In the genomic region with DNA sequence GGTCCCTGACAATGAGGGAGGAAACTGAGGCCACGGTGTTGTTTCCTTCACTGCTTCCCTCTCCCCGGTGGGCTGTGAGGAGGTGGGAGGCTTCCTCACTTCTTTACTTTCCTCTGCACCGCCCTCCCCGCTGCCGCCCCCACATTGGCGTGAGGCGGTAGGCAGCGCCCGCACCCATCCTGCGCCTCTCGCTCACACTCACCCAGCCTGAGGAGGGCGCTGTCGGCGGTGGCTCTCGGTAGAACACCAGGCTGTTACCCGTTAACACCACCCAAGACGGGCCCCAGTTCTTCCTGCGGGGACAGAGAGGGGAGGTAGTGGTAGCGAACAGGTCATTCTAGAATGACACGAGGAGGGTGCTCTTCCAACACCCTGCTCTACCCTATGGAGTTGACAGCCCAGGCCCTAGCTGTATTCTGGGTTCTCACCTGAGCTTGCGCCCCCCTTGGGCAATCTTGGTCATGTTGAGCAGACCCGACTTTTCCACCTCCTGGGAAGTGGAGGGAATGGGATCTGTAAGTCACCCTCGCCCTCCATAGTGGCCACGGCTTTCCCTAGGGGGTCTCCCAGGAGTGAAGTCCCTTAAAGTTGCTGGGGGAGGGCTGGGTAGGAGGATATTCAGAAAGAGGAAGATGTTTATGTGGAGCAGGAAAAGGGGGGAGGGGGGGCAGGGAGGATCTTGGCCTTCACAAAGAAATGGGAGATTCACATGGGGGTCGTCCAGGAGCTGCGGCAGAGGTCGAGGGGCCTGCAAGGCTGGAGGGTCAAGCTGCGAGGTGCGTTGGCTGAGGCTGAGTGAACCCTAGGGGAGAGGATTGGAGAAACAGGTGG, we compare ENCODE assay signal across 9 cellular contexts. TPM values are rescaled to one million over a fixed set of nuclear protein-coding genes. Genes with fewer than 3 reads are reported as not detected.
DNase-seq lines count a peak whose midpoint lies in the region; ATAC-seq and TF ChIP-seq lines count a peak whose summit lies in the region.
"Had no signal": no experiment of that assay in that cellular context is flagged by ENCODE, and none has a peak within 500 bp of the region (broad histone marks: within the 10 kb centered on the region; RNA-seq: fewer than 3 reads in every experiment).

No MANE protein-coding gene starts in this region.

- peak overlapping the region; percentile 85 for H3K27ac ChIP-seq in CD8-positive, alpha-beta memory T cell (ENCODE audit: low read depth, low read length)
- H3K27ac ChIP-seq in endodermal cell (ENCODE audit: low read depth, low read length) = no peak overlapping the region

- peaks cover 9 to 64% (median 19%) of the 10 kb centered on the region in 3 donors for H3K36me3 Mint-ChIP-seq in CD8-positive, alpha-beta memory T cell
- H3K36me3 Mint-ChIP-seq in endodermal cell (ENCODE audit: low read depth) (no peaks in the 10 kb centered on the region), osteocyte (ENCODE audit: unreplicated experiment) (no peaks in the 10 kb centered on the region)

- peak overlapping the region; percentile 85 to 99 (median 98) for H3K4me3 Mint-ChIP-seq in CD8-positive, alpha-beta memory T cell
- peak overlapping the region; percentile 51 for H3K4me3 Mint-ChIP-seq in endodermal cell
- H3K4me3 Mint-ChIP-seq in osteocyte (ENCODE audit: unreplicated experiment) = peak overlapping the region; percentile 51

- POLR2A ChIA-PET in CD8-positive, alpha-beta memory T cell (lab: Charles Lee) = interaction anchor here (1.1 to 2.3 kb wide), 6 partner anchors 10 to 70 kb away, joined by 3 to 13 read pairs (median 7); a partner anchor contains a TSS

- peaks cover 35% of the 10 kb centered on the region for H3K36me3 ChIP-seq in CD8-positive, alpha-beta memory T cell (ENCODE audit: insufficient read depth, low read length)
- no peaks in the 10 kb centered on the region for H3K36me3 ChIP-seq in endodermal cell (ENCODE audit: control insufficient read depth, insufficient read depth, low read length)

- H3K9ac ChIP-seq in endodermal cell (ENCODE audit: extremely low read depth, low read length, poor library complexity, severe bottlenecking) = no peak overlapping the region

- CTCF ChIA-PET in CD8-positive, alpha-beta memory T cell (lab: Charles Lee) = interaction anchor here (1.0 to 10.4 kb wide), 11 partner anchors 12 to 144 kb away, joined by 3 to 167 read pairs (median 5); a partner anchor contains a TSS

- no peaks in the 10 kb centered on the region for H3K9me3 Mint-ChIP-seq in CD8-positive, alpha-beta memory T cell
- H3K9me3 Mint-ChIP-seq in endodermal cell (no peaks in the 10 kb centered on the region), osteocyte (ENCODE audit: unreplicated experiment) (no peaks in the 10 kb centered on the region)

- H3K4me3 ChIP-seq in CD8-positive, alpha-beta memory T cell (ENCODE audit: low read length) = peak overlapping the region; percentile 71
- peak overlapping the region; percentile 69 for H3K4me3 ChIP-seq in endodermal cell (ENCODE audit: low read length)

- WGBS in endodermal cell (ENCODE audit: insufficient coverage in 1 of 2, insufficient read length in 1 of 2), 2 experiments = 55 to 80% methylated on average over 5 to 29 of the region's 29 CpGs

- no peaks in the 10 kb centered on the region for H3K9me3 ChIP-seq in CD8-positive, alpha-beta memory T cell (ENCODE audit: low read length)
- H3K9me3 ChIP-seq in endodermal cell (ENCODE audit: control insufficient read depth, low read length) = no peaks in the 10 kb centered on the region

- peaks cover 79 to 92% (median 85%) of the 10 kb centered on the region in 3 donors for H3K4me1 Mint-ChIP-seq in CD8-positive, alpha-beta memory T cell
- H3K4me1 Mint-ChIP-seq in endodermal cell (peaks cover 24% of the 10 kb centered on the region), osteocyte (ENCODE audit: unreplicated experiment) (peaks cover 13% of the 10 kb centered on the region)

- peaks cover 86% of the 10 kb centered on the region for H3K4me1 ChIP-seq in CD8-positive, alpha-beta memory T cell (ENCODE audit: insufficient read depth, low read length)
- no peaks in the 10 kb centered on the region for H3K4me1 ChIP-seq in endodermal cell (ENCODE audit: control insufficient read depth, insufficient read depth, low read length)

- H3K27me3 Mint-ChIP-seq in CD8-positive, alpha-beta memory T cell = peaks cover 0 to 3% of the 10 kb centered on the region in 2 donors
- peaks cover 74% of the 10 kb centered on the region for H3K27me3 Mint-ChIP-seq in endodermal cell (ENCODE audit: insufficient read depth)
- peaks cover 57% of the 10 kb centered on the region for H3K27me3 Mint-ChIP-seq in osteocyte (ENCODE audit: unreplicated experiment)

- TF ChIP-seq CTCF in endodermal cell (conservative IDR thresholded peaks at IDR 0.05) = peak; percentile 70
- TF ChIP-seq CTCF in osteocyte (IDR thresholded peaks at IDR 0.05) = no peak

- ATAC-seq in HG02588 (IDR thresholded peaks at IDR 0.05; ENCODE audit: unreplicated experiment) = peak; percentile 48

- DNase-seq in CD8-positive, alpha-beta memory T cell = peak; percentile 60 to 83 (median 72)
- DNase-seq in activated CD4-positive, alpha-beta T cell treated with anti-CD3 and anti-CD28 coated beads for 4 hours = peak; percentile 64 to 69
- DNase-seq in endodermal cell = peak; percentile 85
- peak; percentile 75 for DNase-seq in osteocyte (ENCODE audit: extremely low spot score, unreplicated experiment)
- DNase-seq in NAMALWA (ENCODE audit: low spot score) = no peak
- no peak for DNase-seq in NCI-H1436 (lab: John Stamatoyannopoulos, UW)
- DNase-seq in DMS114 treated with DMSO at 0.1 percent for 48 hours (lab: John Stamatoyannopoulos, UW; ENCODE audit: unreplicated experiment) = no peak

- H3K27ac Mint-ChIP-seq in CD8-positive, alpha-beta memory T cell = peak overlapping the region; percentile 99 to 100 (median 100)
- H3K27ac Mint-ChIP-seq in endodermal cell (no peak overlapping the region), osteocyte (ENCODE audit: unreplicated experiment) (no peak overlapping the region)

- no peaks in the 10 kb centered on the region for H3K27me3 ChIP-seq in CD8-positive, alpha-beta memory T cell (ENCODE audit: insufficient read depth, low read length, poor library complexity, severe bottlenecking)
- H3K27me3 ChIP-seq in endodermal cell (ENCODE audit: control insufficient read depth, insufficient read depth, low read length, poor library complexity, severe bottlenecking) = peaks cover 60% of the 10 kb centered on the region

RNA-seq across cellular contexts. Expression of a gene that starts 3.3 kb away (rescaled TPM):
- 100 to 1,000 TPM; 116 to 121 TPM for total RNA-seq in CD8-positive, alpha-beta memory T cell
- polyA plus RNA-seq in CD8-positive, alpha-beta memory T cell = 181 TPM
- 1 to 10 TPM; 1.3 to 1.6 TPM for total RNA-seq in endodermal cell
- polyA plus RNA-seq in endodermal cell (2013, experiment 1 of 2) = 0.82 TPM
- 0.87 TPM for polyA plus RNA-seq in endodermal cell (2013, experiment 2 of 2)
- 1.5 and 2.1 TPM in 2 replicates for total RNA-seq in osteocyte

RNA-seq across cellular contexts. Expression of a gene that starts 11.5 kb away (rescaled TPM):
- total RNA-seq in CD8-positive, alpha-beta memory T cell = 100 to 1,000 TPM; 386 to 398 TPM
- polyA plus RNA-seq in CD8-positive, alpha-beta memory T cell = 89.8 TPM
- 100 to 1,000 TPM; 254 to 263 TPM for total RNA-seq in endodermal cell
- 194 TPM for polyA plus RNA-seq in endodermal cell (2013, experiment 1 of 2)
- polyA plus RNA-seq in endodermal cell (2013, experiment 2 of 2) = 152 TPM
- 364 and 401 TPM in 2 replicates for total RNA-seq in osteocyte

RNA-seq across cellular contexts. Expression of a gene that starts 16.8 kb away (rescaled TPM):
- total RNA-seq in CD8-positive, alpha-beta memory T cell = under 1 TPM; 0.55 to 0.75 TPM
- 0.32 TPM for polyA plus RNA-seq in CD8-positive, alpha-beta memory T cell
- total RNA-seq in endodermal cell = 1 to 10 TPM; 3.4 to 6.4 TPM
- polyA plus RNA-seq in endodermal cell (2013, experiment 1 of 2) = 3.6 TPM
- polyA plus RNA-seq in endodermal cell (2013, experiment 2 of 2) = 2.3 TPM
- total RNA-seq in osteocyte = 3.5 and 7.7 TPM in 2 replicates

RNA-seq across cellular contexts. Expression of a gene that starts 21.3 kb away (rescaled TPM):
- under 1 TPM; 0.38 to 0.61 TPM for total RNA-seq in CD8-positive, alpha-beta memory T cell
- polyA plus RNA-seq in CD8-positive, alpha-beta memory T cell = not detected
- total RNA-seq in endodermal cell (under 1 TPM; 0.24 to 0.29 TPM), osteocyte (1.0 and 1.3 TPM in 2 replicates)
- polyA plus RNA-seq in endodermal cell (2013, experiment 1 of 2) = 5.3 TPM
- polyA plus RNA-seq in endodermal cell (2013, experiment 2 of 2) = 1.9 TPM

RNA-seq across cellular contexts. Expression of a gene that starts 41.8 kb away (rescaled TPM):
- under 1 TPM; 0.11 TPM for total RNA-seq in CD8-positive, alpha-beta memory T cell
- polyA plus RNA-seq in CD8-positive, alpha-beta memory T cell = not detected
- total RNA-seq in endodermal cell (not detected), osteocyte (not detected in 2 replicates)
- 0.11 TPM for polyA plus RNA-seq in endodermal cell (2013, experiment 1 of 2)
- polyA plus RNA-seq in endodermal cell (2013, experiment 2 of 2) = not detected
- total RNA-seq: myocyte had no signal

Comparison
In these comparisons a context has a peak if more than half of its experiments do, and no peak if none do; other contexts are left out.
1. DNase-seq: peak in CD8-positive, alpha-beta memory T cell (5 of 5), activated CD4-positive, alpha-beta T cell treated with anti-CD3 and anti-CD28 coated beads for 4 hours (2 of 2), endodermal cell (single experiment) and osteocyte (single experiment); none in NAMALWA (single experiment), NCI-H1436 (single experiment) and DMS114 treated with DMSO at 0.1 percent for 48 hours (single experiment).
2. H3K27ac Mint-ChIP-seq: peak in CD8-positive, alpha-beta memory T cell (8 of 8); none in endodermal cell (single experiment) and osteocyte (single experiment).
3. RNA of a gene that starts 3.3 kb away (total RNA-seq): 116 to 121 TPM in CD8-positive, alpha-beta memory T cell; 1.3 to 1.6 TPM in endodermal cell and 1.5 to 2.1 TPM in osteocyte; every median in the first group is over 10 times any median in the second.
4. Peak in every context shown above with its lines, with median percentiles within 50 percentile points of each other: H3K4me3 Mint-ChIP-seq.